In genomic region chrX:67604979-67605703, GRCh38 we compare ENCODE assay signal across 10 cellular contexts.
A peak's percentile ranks its signal among the peaks of the same experiment; 100 is the strongest.
DNase-seq lines count a peak whose midpoint lies in the region; ATAC-seq, FAIRE-seq and TF ChIP-seq lines count a peak whose summit lies in the region.
"Had no signal": no experiment of that assay in that cellular context is flagged by ENCODE, and none has a peak within 500 bp of the region (broad histone marks: within the 10 kb centered on the region; RNA-seq: fewer than 3 reads in every experiment).

No MANE protein-coding gene starts in this region.

- FAIRE-seq in bronchial epithelial cell (lab: Jason Lieb, UNC), result no peak

- no peaks in the 10 kb centered on the region for H3K27me3 ChIP-seq in bronchial epithelial cell (ENCODE audit: control insufficient read depth, insufficient read depth, low read length)

- no peak for TF ChIP-seq CTCF in bronchial epithelial cell (IDR thresholded peaks at IDR 0.05; ENCODE audit: insufficient read depth, low read length, severe bottlenecking)

- DNase-seq in ELF-1 (ENCODE audit: low read depth, low spot score) (peak; percentile 74), bronchial epithelial cell (ENCODE audit: low read depth) (peak; percentile 66), lung microvascular endothelial cell (ENCODE audit: low read depth in 2 of 2) (peak; percentile 67 to 81), hypothalamus (lab: John Stamatoyannopoulos, UW) (no peak)
- DNase-seq in stimulated activated CD4-positive, alpha-beta T cell treated with anti-CD3 and anti-CD28 coated beads, Interleukin-2, amount 100 ng/mL, for 24 hours, result no peak
- DNase-seq: activated B cell treated with CpG ODN at 0.5 μM for 24 hours, H7 had no signal

- H3K4me3 ChIP-seq in bronchial epithelial cell (ENCODE audit: low read depth, low read length), result no peak overlapping the region

- ATAC-seq in HG03354 (IDR thresholded peaks at IDR 0.05; ENCODE audit: poor library complexity, severe bottlenecking, unreplicated experiment) (peak; percentile 89), HG03571 (IDR thresholded peaks at IDR 0.05; ENCODE audit: unreplicated experiment) (no peak), HG03469 (IDR thresholded peaks at IDR 0.05; ENCODE audit: unreplicated experiment) (no peak)

- H3K36me3 ChIP-seq in bronchial epithelial cell (ENCODE audit: control insufficient read depth, insufficient read depth, low read length), result no peaks in the 10 kb centered on the region

Comparison
In these comparisons a context has a peak if more than half of its experiments do, and no peak if none do; other contexts are left out.
1. DNase-seq: peak in ELF-1 (single experiment), bronchial epithelial cell (single experiment) and lung microvascular endothelial cell (2 of 2); none in stimulated activated CD4-positive, alpha-beta T cell treated with anti-CD3 and anti-CD28 coated beads, Interleukin-2, amount 100 ng/mL, for 24 hours (0 of 2) and hypothalamus (0 of 51).